ENCODE assay signal across 26 cellular contexts in the genomic region with DNA sequence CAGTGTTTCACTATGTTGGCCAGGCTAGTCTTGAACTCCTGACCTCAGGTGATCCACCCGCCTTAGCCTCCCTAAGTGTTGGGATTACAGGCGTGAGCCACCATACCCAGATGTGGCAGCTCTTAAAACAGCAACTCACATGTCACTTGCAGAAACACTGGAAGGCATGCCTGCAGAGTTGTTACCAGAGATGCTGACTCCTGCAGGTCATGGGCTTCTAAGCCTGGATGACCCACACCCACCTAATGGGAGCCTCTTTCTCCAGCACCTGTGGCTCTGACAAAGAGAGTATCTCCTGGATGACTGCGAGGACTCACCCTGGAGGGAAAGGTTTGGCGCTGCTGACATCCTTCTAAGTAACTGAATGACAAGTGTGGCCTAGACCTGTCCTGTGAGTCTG. TPM values are rescaled to one million over a fixed set of nuclear protein-coding genes. Genes with fewer than 3 reads are reported as not detected.
"Had no signal": no experiment of that assay in that cellular context is flagged by ENCODE, and none has a peak within 500 bp of the region (broad histone marks: within the 10 kb centered on the region; RNA-seq: fewer than 3 reads in every experiment).

No MANE protein-coding gene starts in this region.

- H3K27ac Mint-ChIP-seq: mesothelial cell of epicardium; natural killer cell treated with Interleukin-12 subunit alpha and Interleukin-12 subunit beta and Interleukin-15 and Interleukin-18, amount 100 ng/mL, for 72 hours; progenitor cell of endocrine pancreas; stimulated activated naive CD8-positive, alpha-beta T cell treated with anti-CD3 and anti-CD28 coated beads, Interleukin-15, Interleukin-2, amounts not matched to agents 100 ng/mL and 50 ng/mL, for 24 hours had no signal

- H3K9ac ChIP-seq: parathyroid adenoma had no signal

- H3K27me3 ChIP-seq: dorsolateral prefrontal cortex, gastrocnemius medialis, left lung, right lobe of liver, tibial nerve, upper lobe of right lung, uterus had no signal

- H3K79me2 ChIP-seq: parathyroid adenoma had no signal

- H3K9me3 ChIP-seq: gastrocnemius medialis, left lung, mucosa of descending colon, right lobe of liver, thoracic aorta, tibial nerve, upper lobe of right lung, uterus had no signal

- H3K27ac ChIP-seq: dorsolateral prefrontal cortex, epithelial cell of prostate, gastrocnemius medialis, left lung, parathyroid adenoma, right lobe of liver, thoracic aorta, tibial nerve, upper lobe of right lung, uterus had no signal

- ATAC-seq: esophagus mucosa; gastrocnemius medialis; left cardiac atrium; left lung; mucosa of descending colon; natural killer cell treated with Interleukin-12 subunit alpha and Interleukin-12 subunit beta and Interleukin-15 and Interleukin-18, amount 100 ng/mL, for 72 hours; right lobe of liver; upper lobe of right lung had no signal

- H3K36me3 Mint-ChIP-seq: mesothelial cell of epicardium had no signal

- H3K9me3 Mint-ChIP-seq: mesothelial cell of epicardium; naive B cell; natural killer cell treated with Interleukin-12 subunit alpha and Interleukin-12 subunit beta and Interleukin-15 and Interleukin-18, amount 100 ng/mL, for 72 hours; neural crest cell; stimulated activated naive CD8-positive, alpha-beta T cell treated with anti-CD3 and anti-CD28 coated beads, Interleukin-15, Interleukin-2, amounts not matched to agents 100 ng/mL and 50 ng/mL, for 24 hours had no signal

- H2AFZ ChIP-seq: parathyroid adenoma had no signal

- DNase-seq: dorsolateral prefrontal cortex; effector CD4-positive, alpha-beta T cell; foreskin fibroblast; gastrocnemius medialis; head of caudate nucleus; left cardiac atrium; left lung; mesenchymal stem cell; mucosa of descending colon; naive B cell; right lobe of liver; small intestine; stimulated activated CD4-positive, alpha-beta T cell treated with anti-CD3 and anti-CD28 coated beads, Interleukin-15, amount 100 ng/mL, for 24 hours; stimulated activated CD4-positive, alpha-beta T cell treated with anti-CD3 and anti-CD28 coated beads, Interleukin-2, amount 100 ng/mL, for 48 hours; upper lobe of right lung; uterus had no signal

- H3K27me3 Mint-ChIP-seq: naive B cell; natural killer cell treated with Interleukin-12 subunit alpha and Interleukin-12 subunit beta and Interleukin-15 and Interleukin-18, amount 100 ng/mL, for 72 hours; stimulated activated naive CD8-positive, alpha-beta T cell treated with anti-CD3 and anti-CD28 coated beads, Interleukin-15, Interleukin-2, amounts not matched to agents 100 ng/mL and 50 ng/mL, for 24 hours had no signal

- H3K4me1 ChIP-seq: gastrocnemius medialis, left lung, parathyroid adenoma, right lobe of liver, tibial nerve, upper lobe of right lung, uterus had no signal

- H3K4me3 Mint-ChIP-seq: mesothelial cell of epicardium; naive B cell; natural killer cell treated with Interleukin-12 subunit alpha and Interleukin-12 subunit beta and Interleukin-15 and Interleukin-18, amount 100 ng/mL, for 72 hours; neural crest cell; stimulated activated naive CD8-positive, alpha-beta T cell treated with anti-CD3 and anti-CD28 coated beads, Interleukin-15, Interleukin-2, amounts not matched to agents 100 ng/mL and 50 ng/mL, for 24 hours had no signal

RNA-seq across cellular contexts. Expression of a gene that starts 22.8 kb away (rescaled TPM):
- total RNA-seq: mesothelial cell of epicardium, neural crest cell had no signal
